In the genomic region with DNA sequence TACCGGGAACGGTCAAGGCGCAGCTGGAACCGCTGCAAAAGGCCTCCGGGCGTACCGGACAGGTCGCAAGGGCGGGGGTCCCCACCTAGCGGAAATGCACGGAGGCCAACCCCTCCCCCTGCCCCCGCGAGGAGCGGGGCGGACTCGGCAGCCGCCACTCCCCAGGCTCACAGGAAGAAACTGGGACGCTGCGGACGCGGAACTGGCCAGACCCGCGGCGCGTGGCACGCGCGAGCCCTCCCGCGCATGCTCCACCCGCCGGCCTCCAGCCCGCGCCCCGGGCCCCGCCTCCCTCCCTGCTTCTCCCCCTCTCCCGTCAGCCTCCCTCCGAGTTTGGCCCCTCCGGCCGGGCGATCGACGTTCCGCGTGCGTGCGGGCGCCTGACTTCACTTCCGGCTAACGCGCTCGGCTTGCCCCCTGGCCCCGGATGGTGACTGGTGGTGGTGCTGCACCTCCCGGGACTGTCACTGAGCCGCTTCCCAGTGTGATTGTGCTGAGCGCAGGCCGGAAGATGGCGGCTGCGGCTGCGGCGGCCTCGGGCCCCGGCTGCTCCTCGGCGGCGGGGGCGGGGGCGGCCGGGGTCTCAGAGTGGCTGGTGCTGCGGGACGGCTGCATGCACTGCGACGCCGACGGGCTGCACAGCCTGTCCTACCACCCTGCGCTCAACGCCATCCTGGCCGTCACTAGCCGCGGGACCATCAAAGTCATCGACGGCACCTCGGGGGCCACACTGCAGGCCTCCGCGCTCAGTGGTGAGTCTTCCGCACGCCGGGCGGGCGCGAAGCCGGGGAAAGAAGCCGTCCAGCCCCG, we compare ENCODE assay signal across 1 cellular context.
TF ChIP-seq lines count a peak whose summit lies in the region.

A gene with protein sequence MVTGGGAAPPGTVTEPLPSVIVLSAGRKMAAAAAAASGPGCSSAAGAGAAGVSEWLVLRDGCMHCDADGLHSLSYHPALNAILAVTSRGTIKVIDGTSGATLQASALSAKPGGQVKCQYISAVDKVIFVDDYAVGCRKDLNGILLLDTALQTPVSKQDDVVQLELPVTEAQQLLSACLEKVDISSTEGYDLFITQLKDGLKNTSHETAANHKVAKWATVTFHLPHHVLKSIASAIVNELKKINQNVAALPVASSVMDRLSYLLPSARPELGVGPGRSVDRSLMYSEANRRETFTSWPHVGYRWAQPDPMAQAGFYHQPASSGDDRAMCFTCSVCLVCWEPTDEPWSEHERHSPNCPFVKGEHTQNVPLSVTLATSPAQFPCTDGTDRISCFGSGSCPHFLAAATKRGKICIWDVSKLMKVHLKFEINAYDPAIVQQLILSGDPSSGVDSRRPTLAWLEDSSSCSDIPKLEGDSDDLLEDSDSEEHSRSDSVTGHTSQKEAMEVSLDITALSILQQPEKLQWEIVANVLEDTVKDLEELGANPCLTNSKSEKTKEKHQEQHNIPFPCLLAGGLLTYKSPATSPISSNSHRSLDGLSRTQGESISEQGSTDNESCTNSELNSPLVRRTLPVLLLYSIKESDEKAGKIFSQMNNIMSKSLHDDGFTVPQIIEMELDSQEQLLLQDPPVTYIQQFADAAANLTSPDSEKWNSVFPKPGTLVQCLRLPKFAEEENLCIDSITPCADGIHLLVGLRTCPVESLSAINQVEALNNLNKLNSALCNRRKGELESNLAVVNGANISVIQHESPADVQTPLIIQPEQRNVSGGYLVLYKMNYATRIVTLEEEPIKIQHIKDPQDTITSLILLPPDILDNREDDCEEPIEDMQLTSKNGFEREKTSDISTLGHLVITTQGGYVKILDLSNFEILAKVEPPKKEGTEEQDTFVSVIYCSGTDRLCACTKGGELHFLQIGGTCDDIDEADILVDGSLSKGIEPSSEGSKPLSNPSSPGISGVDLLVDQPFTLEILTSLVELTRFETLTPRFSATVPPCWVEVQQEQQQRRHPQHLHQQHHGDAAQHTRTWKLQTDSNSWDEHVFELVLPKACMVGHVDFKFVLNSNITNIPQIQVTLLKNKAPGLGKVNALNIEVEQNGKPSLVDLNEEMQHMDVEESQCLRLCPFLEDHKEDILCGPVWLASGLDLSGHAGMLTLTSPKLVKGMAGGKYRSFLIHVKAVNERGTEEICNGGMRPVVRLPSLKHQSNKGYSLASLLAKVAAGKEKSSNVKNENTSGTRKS (N-terminal part only) (plus strand): TSS at position 289 of the 810 bp plus-strand sequence. CDS start 139 bp downstream, at position 428.

TF ChIP-seq in K562, 482 proteins besides CTCF, POLR2A, EP300 and RAD21 (continued from another document and continues in another):
- TF ChIP-seq, protein P1, sequence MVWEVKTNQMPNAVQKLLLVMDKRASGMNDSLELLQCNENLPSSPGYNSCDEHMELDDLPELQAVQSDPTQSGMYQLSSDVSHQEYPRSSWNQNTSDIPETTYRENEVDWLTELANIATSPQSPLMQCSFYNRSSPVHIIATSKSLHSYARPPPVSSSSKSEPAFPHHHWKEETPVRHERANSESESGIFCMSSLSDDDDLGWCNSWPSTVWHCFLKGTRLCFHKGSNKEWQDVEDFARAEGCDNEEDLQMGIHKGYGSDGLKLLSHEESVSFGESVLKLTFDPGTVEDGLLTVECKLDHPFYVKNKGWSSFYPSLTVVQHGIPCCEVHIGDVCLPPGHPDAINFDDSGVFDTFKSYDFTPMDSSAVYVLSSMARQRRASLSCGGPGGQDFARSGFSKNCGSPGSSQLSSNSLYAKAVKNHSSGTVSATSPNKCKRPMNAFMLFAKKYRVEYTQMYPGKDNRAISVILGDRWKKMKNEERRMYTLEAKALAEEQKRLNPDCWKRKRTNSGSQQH (CRISPR knock-in tag; IDR thresholded peaks at IDR 0.05) = no peak
- TF ChIP-seq, protein P2, sequence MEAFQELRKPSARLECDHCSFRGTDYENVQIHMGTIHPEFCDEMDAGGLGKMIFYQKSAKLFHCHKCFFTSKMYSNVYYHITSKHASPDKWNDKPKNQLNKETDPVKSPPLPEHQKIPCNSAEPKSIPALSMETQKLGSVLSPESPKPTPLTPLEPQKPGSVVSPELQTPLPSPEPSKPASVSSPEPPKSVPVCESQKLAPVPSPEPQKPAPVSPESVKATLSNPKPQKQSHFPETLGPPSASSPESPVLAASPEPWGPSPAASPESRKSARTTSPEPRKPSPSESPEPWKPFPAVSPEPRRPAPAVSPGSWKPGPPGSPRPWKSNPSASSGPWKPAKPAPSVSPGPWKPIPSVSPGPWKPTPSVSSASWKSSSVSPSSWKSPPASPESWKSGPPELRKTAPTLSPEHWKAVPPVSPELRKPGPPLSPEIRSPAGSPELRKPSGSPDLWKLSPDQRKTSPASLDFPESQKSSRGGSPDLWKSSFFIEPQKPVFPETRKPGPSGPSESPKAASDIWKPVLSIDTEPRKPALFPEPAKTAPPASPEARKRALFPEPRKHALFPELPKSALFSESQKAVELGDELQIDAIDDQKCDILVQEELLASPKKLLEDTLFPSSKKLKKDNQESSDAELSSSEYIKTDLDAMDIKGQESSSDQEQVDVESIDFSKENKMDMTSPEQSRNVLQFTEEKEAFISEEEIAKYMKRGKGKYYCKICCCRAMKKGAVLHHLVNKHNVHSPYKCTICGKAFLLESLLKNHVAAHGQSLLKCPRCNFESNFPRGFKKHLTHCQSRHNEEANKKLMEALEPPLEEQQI (IDR thresholded peaks at IDR 0.05) = no peak
- TF ChIP-seq MBD2 (IDR thresholded peaks at IDR 0.05; ENCODE audit: borderline replicate concordance, low read depth) = no peak
- TF ChIP-seq CBFA2T3 (IDR thresholded peaks at IDR 0.05) = no peak
- no peak for TF ChIP-seq RFX5 (IDR thresholded peaks at IDR 0.05; ENCODE audit: low read depth, low read length)
- TF ChIP-seq ETV1 (tag; conservative IDR thresholded peaks at IDR 0.05; ENCODE audit: low read depth) = 0 out of 2 replicates have a peak, but pooled peaks have one; percentile 90
- no peak for TF ChIP-seq RUNX1 (IDR thresholded peaks at IDR 0.05; ENCODE audit: low read depth)
- TF ChIP-seq DNMT1 (IDR thresholded peaks at IDR 0.05) = no peak
- 0 out of 2 replicates have a peak, but pooled peaks have one; percentile 64 for TF ChIP-seq ELF2 (CRISPR knock-in tag; IDR thresholded peaks at IDR 0.05)
- TF ChIP-seq PML (IDR thresholded peaks at IDR 0.05; ENCODE audit: low read length) = peak; percentile 77
- no peak for TF ChIP-seq ZC3H8 (IDR thresholded peaks at IDR 0.05)
- TF ChIP-seq, protein P3, sequence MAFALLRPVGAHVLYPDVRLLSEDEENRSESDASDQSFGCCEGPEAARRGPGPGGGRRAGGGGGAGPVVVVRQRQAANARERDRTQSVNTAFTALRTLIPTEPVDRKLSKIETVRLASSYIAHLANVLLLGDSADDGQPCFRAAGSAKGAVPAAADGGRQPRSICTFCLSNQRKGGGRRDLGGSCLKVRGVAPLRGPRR (CRISPR knock-in tag; IDR thresholded peaks at IDR 0.05) = no peak
- TF ChIP-seq SAFB2 (IDR thresholded peaks at IDR 0.05; ENCODE audit: borderline replicate concordance, low read depth, low read length, severe bottlenecking) = no peak
- no peak for TF ChIP-seq SMAD1 (IDR thresholded peaks at IDR 0.05; ENCODE audit: low read depth, low read length, partially characterized antibody)
- TF ChIP-seq THRAP3 (IDR thresholded peaks at IDR 0.05; ENCODE audit: borderline replicate concordance) = no peak
- TF ChIP-seq, protein P4, sequence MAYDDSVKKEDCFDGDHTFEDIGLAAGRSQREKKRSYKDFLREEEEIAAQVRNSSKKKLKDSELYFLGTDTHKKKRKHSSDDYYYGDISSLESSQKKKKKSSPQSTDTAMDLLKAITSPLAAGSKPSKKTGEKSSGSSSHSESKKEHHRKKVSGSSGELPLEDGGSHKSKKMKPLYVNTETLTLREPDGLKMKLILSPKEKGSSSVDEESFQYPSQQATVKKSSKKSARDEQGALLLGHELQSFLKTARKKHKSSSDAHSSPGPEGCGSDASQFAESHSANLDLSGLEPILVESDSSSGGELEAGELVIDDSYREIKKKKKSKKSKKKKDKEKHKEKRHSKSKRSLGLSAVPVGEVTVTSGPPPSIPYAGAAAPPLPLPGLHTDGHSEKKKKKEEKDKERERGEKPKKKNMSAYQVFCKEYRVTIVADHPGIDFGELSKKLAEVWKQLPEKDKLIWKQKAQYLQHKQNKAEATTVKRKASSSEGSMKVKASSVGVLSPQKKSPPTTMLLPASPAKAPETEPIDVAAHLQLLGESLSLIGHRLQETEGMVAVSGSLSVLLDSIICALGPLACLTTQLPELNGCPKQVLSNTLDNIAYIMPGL (CRISPR knock-in tag; IDR thresholded peaks at IDR 0.05) = 0 out of 2 replicates have a peak, but pooled peaks have one; percentile 15
- peak; percentile 82 for TF ChIP-seq GTF2F1 (IDR thresholded peaks at IDR 0.05; ENCODE audit: low read depth, low read length)
- TF ChIP-seq ZNF274 (IDR thresholded peaks at IDR 0.05; ENCODE audit: borderline replicate concordance, low read depth, low read length) = no peak
- TF ChIP-seq, protein P5, sequence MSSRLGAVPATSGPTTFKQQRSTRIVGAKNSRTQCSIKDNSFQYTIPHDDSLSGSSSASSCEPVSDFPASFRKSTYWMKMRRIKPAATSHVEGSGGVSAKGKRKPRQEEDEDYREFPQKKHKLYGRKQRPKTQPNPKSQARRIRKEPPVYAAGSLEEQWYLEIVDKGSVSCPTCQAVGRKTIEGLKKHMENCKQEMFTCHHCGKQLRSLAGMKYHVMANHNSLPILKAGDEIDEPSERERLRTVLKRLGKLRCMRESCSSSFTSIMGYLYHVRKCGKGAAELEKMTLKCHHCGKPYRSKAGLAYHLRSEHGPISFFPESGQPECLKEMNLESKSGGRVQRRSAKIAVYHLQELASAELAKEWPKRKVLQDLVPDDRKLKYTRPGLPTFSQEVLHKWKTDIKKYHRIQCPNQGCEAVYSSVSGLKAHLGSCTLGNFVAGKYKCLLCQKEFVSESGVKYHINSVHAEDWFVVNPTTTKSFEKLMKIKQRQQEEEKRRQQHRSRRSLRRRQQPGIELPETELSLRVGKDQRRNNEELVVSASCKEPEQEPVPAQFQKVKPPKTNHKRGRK (tag; IDR thresholded peaks at IDR 0.05) = no peak
- peak; percentile 63; the same call in 1 of the 2 replicates for TF ChIP-seq HDAC2 (IDR thresholded peaks at IDR 0.05)
- TF ChIP-seq, protein P6, sequence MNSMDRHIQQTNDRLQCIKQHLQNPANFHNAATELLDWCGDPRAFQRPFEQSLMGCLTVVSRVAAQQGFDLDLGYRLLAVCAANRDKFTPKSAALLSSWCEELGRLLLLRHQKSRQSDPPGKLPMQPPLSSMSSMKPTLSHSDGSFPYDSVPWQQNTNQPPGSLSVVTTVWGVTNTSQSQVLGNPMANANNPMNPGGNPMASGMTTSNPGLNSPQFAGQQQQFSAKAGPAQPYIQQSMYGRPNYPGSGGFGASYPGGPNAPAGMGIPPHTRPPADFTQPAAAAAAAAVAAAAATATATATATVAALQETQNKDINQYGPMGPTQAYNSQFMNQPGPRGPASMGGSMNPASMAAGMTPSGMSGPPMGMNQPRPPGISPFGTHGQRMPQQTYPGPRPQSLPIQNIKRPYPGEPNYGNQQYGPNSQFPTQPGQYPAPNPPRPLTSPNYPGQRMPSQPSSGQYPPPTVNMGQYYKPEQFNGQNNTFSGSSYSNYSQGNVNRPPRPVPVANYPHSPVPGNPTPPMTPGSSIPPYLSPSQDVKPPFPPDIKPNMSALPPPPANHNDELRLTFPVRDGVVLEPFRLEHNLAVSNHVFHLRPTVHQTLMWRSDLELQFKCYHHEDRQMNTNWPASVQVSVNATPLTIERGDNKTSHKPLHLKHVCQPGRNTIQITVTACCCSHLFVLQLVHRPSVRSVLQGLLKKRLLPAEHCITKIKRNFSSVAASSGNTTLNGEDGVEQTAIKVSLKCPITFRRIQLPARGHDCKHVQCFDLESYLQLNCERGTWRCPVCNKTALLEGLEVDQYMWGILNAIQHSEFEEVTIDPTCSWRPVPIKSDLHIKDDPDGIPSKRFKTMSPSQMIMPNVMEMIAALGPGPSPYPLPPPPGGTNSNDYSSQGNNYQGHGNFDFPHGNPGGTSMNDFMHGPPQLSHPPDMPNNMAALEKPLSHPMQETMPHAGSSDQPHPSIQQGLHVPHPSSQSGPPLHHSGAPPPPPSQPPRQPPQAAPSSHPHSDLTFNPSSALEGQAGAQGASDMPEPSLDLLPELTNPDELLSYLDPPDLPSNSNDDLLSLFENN (IDR thresholded peaks at IDR 0.05; ENCODE audit: low read depth in 2 of 2, low read length in 2 of 2) = no peak
- peak; percentile 39 for TF ChIP-seq RBM25 (IDR thresholded peaks at IDR 0.05; ENCODE audit: low read depth, low read length, severe bottlenecking)
- 0 out of 2 replicates have a peak, but pooled peaks have one; percentile 53 for TF ChIP-seq RBM14 (IDR thresholded peaks at IDR 0.05; ENCODE audit: borderline replicate concordance, insufficient read depth, low read depth, low read length)
- TF ChIP-seq ZNF24 (IDR thresholded peaks at IDR 0.05) = 0 out of 2 replicates have a peak, but pooled peaks have one; percentile 52
- TF ChIP-seq RBM22 (IDR thresholded peaks at IDR 0.05; ENCODE audit: low read depth, low read length, poor library complexity, severe bottlenecking) = peak; percentile 41
- TF ChIP-seq, protein P7, sequence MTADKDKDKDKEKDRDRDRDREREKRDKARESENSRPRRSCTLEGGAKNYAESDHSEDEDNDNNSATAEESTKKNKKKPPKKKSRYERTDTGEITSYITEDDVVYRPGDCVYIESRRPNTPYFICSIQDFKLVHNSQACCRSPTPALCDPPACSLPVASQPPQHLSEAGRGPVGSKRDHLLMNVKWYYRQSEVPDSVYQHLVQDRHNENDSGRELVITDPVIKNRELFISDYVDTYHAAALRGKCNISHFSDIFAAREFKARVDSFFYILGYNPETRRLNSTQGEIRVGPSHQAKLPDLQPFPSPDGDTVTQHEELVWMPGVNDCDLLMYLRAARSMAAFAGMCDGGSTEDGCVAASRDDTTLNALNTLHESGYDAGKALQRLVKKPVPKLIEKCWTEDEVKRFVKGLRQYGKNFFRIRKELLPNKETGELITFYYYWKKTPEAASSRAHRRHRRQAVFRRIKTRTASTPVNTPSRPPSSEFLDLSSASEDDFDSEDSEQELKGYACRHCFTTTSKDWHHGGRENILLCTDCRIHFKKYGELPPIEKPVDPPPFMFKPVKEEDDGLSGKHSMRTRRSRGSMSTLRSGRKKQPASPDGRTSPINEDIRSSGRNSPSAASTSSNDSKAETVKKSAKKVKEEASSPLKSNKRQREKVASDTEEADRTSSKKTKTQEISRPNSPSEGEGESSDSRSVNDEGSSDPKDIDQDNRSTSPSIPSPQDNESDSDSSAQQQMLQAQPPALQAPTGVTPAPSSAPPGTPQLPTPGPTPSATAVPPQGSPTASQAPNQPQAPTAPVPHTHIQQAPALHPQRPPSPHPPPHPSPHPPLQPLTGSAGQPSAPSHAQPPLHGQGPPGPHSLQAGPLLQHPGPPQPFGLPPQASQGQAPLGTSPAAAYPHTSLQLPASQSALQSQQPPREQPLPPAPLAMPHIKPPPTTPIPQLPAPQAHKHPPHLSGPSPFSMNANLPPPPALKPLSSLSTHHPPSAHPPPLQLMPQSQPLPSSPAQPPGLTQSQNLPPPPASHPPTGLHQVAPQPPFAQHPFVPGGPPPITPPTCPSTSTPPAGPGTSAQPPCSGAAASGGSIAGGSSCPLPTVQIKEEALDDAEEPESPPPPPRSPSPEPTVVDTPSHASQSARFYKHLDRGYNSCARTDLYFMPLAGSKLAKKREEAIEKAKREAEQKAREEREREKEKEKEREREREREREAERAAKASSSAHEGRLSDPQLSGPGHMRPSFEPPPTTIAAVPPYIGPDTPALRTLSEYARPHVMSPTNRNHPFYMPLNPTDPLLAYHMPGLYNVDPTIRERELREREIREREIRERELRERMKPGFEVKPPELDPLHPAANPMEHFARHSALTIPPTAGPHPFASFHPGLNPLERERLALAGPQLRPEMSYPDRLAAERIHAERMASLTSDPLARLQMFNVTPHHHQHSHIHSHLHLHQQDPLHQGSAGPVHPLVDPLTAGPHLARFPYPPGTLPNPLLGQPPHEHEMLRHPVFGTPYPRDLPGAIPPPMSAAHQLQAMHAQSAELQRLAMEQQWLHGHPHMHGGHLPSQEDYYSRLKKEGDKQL (CRISPR knock-in tag; IDR thresholded peaks at IDR 0.05; ENCODE audit: borderline replicate concordance) = peak; percentile 54; the same call in 1 of the 2 replicates
- TF ChIP-seq POLR3A (IDR thresholded peaks at IDR 0.05; ENCODE audit: borderline replicate concordance, extremely low read depth, insufficient read depth, insufficient read length) = no peak
- TF ChIP-seq NFIX (CRISPR knock-in tag; IDR thresholded peaks at IDR 0.05; ENCODE audit: low read depth) = no peak
